1 cellular context compared by ENCODE assay signal in genomic region chr2:176079285-176079830, GRCh38.
TF ChIP-seq lines count a peak whose summit lies in the region.

No MANE protein-coding gene starts in this region.

TF ChIP-seq in GM23338, 12 proteins besides CTCF, POLR2A, EP300 and RAD21:
- TF ChIP-seq EZH2 (IDR thresholded peaks at IDR 0.05; ENCODE audit: low read depth, unreplicated experiment) (peak; percentile 84), ZNF114 (CRISPR knock-in tag; IDR thresholded peaks at IDR 0.05) (no peak)
